In genomic region chr1:17573518-17574041, GRCh38 we compare ENCODE assay signal across 13 cellular contexts. TPM values are rescaled to one million over a fixed set of nuclear protein-coding genes. Genes with fewer than 3 reads are reported as not detected.
A peak's percentile ranks its signal among the peaks of the same experiment; 100 is the strongest.
DNase-seq lines count a peak whose midpoint lies in the region; ATAC-seq and TF ChIP-seq lines count a peak whose summit lies in the region.
"Had no signal": no experiment of that assay in that cellular context is flagged by ENCODE, and none has a peak within 500 bp of the region (broad histone marks: within the 10 kb centered on the region; RNA-seq: fewer than 3 reads in every experiment).

No MANE protein-coding gene starts in this region.

- H3K4me1 Mint-ChIP-seq in neural progenitor cell, result peaks cover 81% of the 10 kb centered on the region
- peaks cover 60% of the 10 kb centered on the region for H3K4me1 Mint-ChIP-seq in type B pancreatic cell (ENCODE audit: unreplicated experiment)
- H3K4me1 Mint-ChIP-seq: activated CD4-positive, alpha-beta T cell treated with anti-CD3 and anti-CD28 coated beads, Interleukin-2, amount 10 ng/mL, durations not matched to agents 7 days and 5 days had no signal

- H3F3A ChIP-seq in neural progenitor cell (ENCODE audit: low read depth), result peaks cover 17% of the 10 kb centered on the region

- peak overlapping the region; percentile 77 for H3K4me3 Mint-ChIP-seq in neural progenitor cell
- H3K4me3 Mint-ChIP-seq in type B pancreatic cell, result peak overlapping the region; percentile 39
- H3K4me3 Mint-ChIP-seq: activated CD4-positive, alpha-beta T cell treated with anti-CD3 and anti-CD28 coated beads, Interleukin-2, amount 10 ng/mL, durations not matched to agents 7 days and 5 days had no signal

- H3K27ac Mint-ChIP-seq in neural progenitor cell (peak overlapping the region; percentile 94), type B pancreatic cell (no peak overlapping the region)
- H3K27ac Mint-ChIP-seq: activated CD4-positive, alpha-beta T cell treated with anti-CD3 and anti-CD28 coated beads, Interleukin-2, amount 10 ng/mL, durations not matched to agents 7 days and 5 days; activated T-helper 2 cell treated with anti-CD3 and anti-CD28 coated beads, Interferon-gamma antibody, Interleukin-2, Interleukin-4, amounts not matched to agents 10 μg/mL and 5 μg/mL and 100 μg/mL, durations not matched to agents 14 hours and 24 hours and 36 hours had no signal

- H3K27me3 Mint-ChIP-seq in neural progenitor cell (ENCODE audit: insufficient read depth, low read depth), result peaks cover 12% of the 10 kb centered on the region
- no peaks in the 10 kb centered on the region for H3K27me3 Mint-ChIP-seq in type B pancreatic cell
- H3K27me3 Mint-ChIP-seq: activated CD4-positive, alpha-beta T cell treated with anti-CD3 and anti-CD28 coated beads, Interleukin-2, amount 10 ng/mL, durations not matched to agents 7 days and 5 days had no signal

- H3K9me3 Mint-ChIP-seq in neural progenitor cell (no peaks in the 10 kb centered on the region), type B pancreatic cell (no peaks in the 10 kb centered on the region)
- H3K9me3 Mint-ChIP-seq: activated CD4-positive, alpha-beta T cell treated with anti-CD3 and anti-CD28 coated beads, Interleukin-2, amount 10 ng/mL, durations not matched to agents 7 days and 5 days; activated T-helper 2 cell treated with anti-CD3 and anti-CD28 coated beads, Interferon-gamma antibody, Interleukin-2, Interleukin-4, amounts not matched to agents 10 μg/mL and 5 μg/mL and 100 μg/mL, durations not matched to agents 14 hours and 24 hours and 36 hours had no signal

- H3K4me2 ChIP-seq in neural progenitor cell, result peak overlapping the region; percentile 75

- intact Hi-C loops in Right ventricle myocardium inferior (cut with DNase I), result no loop called here
- intact Hi-C loops in cardiac septum (cut with DNase I), result no loop called here
- intact Hi-C loops in head of caudate nucleus (cut with DNase I), result no loop called here

- H3K27ac ChIP-seq in neural progenitor cell, result peak overlapping the region; percentile 14
- H3K27ac ChIP-seq: brain microvascular endothelial cell, epithelial cell of prostate, RWPE1 had no signal

- peaks cover 67% of the 10 kb centered on the region for H3K4me1 ChIP-seq in neural progenitor cell

- TF ChIP-seq CTCF in neural progenitor cell (IDR thresholded peaks at IDR 0.05) (no peak), type B pancreatic cell (conservative IDR thresholded peaks at IDR 0.05) (no peak)

- no peaks in the 10 kb centered on the region for H3K9me3 ChIP-seq in neural progenitor cell (ENCODE audit: low read depth)

- no peaks in the 10 kb centered on the region for H3K36me3 ChIP-seq in neural progenitor cell
- H3K36me3 ChIP-seq: brain microvascular endothelial cell had no signal

- DNase-seq in Right ventricle myocardium inferior (ENCODE audit: missing footprints) (peak; percentile 64), cardiac septum (ENCODE audit: low spot score) (no peak), head of caudate nucleus (peak in 41 of 42 donors; percentile 35 to 82 (median 64)), neural progenitor cell (ENCODE audit: low spot score) (peak; percentile 75), type B pancreatic cell (ENCODE audit: extremely low spot score, unreplicated experiment) (no peak)
- no peak for DNase-seq in activated effector memory CD4-positive, alpha-beta T cell treated with anti-CD3 and anti-CD28 coated beads, Interleukin-2, amount 50 U/mL, for 16 hours
- no peak for DNase-seq in activated naive CD4-positive, alpha-beta T cell (lab: John Stamatoyannopoulos, UW)
- DNase-seq: activated CD4-positive, alpha-beta T cell treated with anti-CD3 and anti-CD28 coated beads, Interleukin-2, amount 10 ng/mL, durations not matched to agents 7 days and 5 days; brain microvascular endothelial cell had no signal

- H4K20me1 ChIP-seq in neural progenitor cell (ENCODE audit: low read depth), result peaks cover 93% of the 10 kb centered on the region

- peak overlapping the region; percentile 34 for H3K4me3 ChIP-seq in neural progenitor cell

- no peaks in the 10 kb centered on the region for H3K27me3 ChIP-seq in neural progenitor cell
- H3K27me3 ChIP-seq: brain microvascular endothelial cell had no signal

- H3K79me2 ChIP-seq in neural progenitor cell (ENCODE audit: low read depth), result peaks cover 91% of the 10 kb centered on the region

- no peak overlapping the region for H3K9ac ChIP-seq in neural progenitor cell

- H2AFZ ChIP-seq in neural progenitor cell (replicated peaks), result no peak overlapping the region

- no peak for ATAC-seq in Right ventricle myocardium inferior
- ATAC-seq in GM19324 (IDR thresholded peaks at IDR 0.05; ENCODE audit: low FRiP score, unreplicated experiment), result no peak

- no peaks in the 10 kb centered on the region for H3K36me3 Mint-ChIP-seq in neural progenitor cell
- H3K36me3 Mint-ChIP-seq in type B pancreatic cell, result no peaks in the 10 kb centered on the region

RNA-seq across cellular contexts. Expression of gene ARHGEF10L, which starts 34.1 kb away (rescaled TPM):
- total RNA-seq in Right ventricle myocardium inferior (59.9 TPM), cardiac septum (59.8 TPM), neural progenitor cell (ENCODE audit: low replicate concordance) (20.3 and 29.4 TPM in 2 replicates), type B pancreatic cell (ENCODE audit: low replicate concordance) (36.0 and 48.0 TPM in 2 replicates)
- total RNA-seq: activated CD4-positive, alpha-beta T cell treated with anti-CD3 and anti-CD28 coated beads, Interleukin-2, amount 10 ng/mL, durations not matched to agents 7 days and 5 days had no signal

Comparison
In these comparisons a context has a peak if more than half of its experiments do, and no peak if none do; other contexts are left out.
1. DNase-seq: peak in Right ventricle myocardium inferior (single experiment), head of caudate nucleus (41 of 42) and neural progenitor cell (single experiment); none in cardiac septum (single experiment), type B pancreatic cell (single experiment), activated effector memory CD4-positive, alpha-beta T cell treated with anti-CD3 and anti-CD28 coated beads, Interleukin-2, amount 50 U/mL, for 16 hours (single experiment) and activated naive CD4-positive, alpha-beta T cell (0 of 4).